Comparison of ENCODE assay signal across 18 cellular contexts in genomic region chr4:67754288-67754687, GRCh38. TPM values are rescaled to one million over a fixed set of nuclear protein-coding genes. Genes with fewer than 3 reads are reported as not detected.
DNase-seq lines count a peak whose midpoint lies in the region; TF ChIP-seq lines count a peak whose summit lies in the region.
"Had no signal": no experiment of that assay in that cellular context is flagged by ENCODE, and none has a peak within 500 bp of the region (broad histone marks: within the 10 kb centered on the region; RNA-seq: fewer than 3 reads in every experiment).

GNRHR (minus strand) TSS chr4:67754388; CDS start chr4:67754335, 53 bp downstream.

- no peaks in the 10 kb centered on the region for H3K9me3 Mint-ChIP-seq in neural crest cell
- H3K9me3 Mint-ChIP-seq: CD4-positive, alpha-beta T cell; CD8-positive, alpha-beta memory T cell had no signal

- TF ChIP-seq CTCF in neural crest cell (conservative IDR thresholded peaks at IDR 0.05), result no peak

- no peaks in the 10 kb centered on the region for H3K27me3 Mint-ChIP-seq in neural crest cell (ENCODE audit: low read depth)
- H3K27me3 Mint-ChIP-seq: CD4-positive, alpha-beta T cell; CD8-positive, alpha-beta memory T cell had no signal

- H3K4me3 Mint-ChIP-seq in neural crest cell, result no peak within 1 kb of the TSS
- H3K4me3 Mint-ChIP-seq: CD14-positive monocyte; CD4-positive, alpha-beta T cell; CD8-positive, alpha-beta memory T cell had no signal

- H3K27ac Mint-ChIP-seq in neural crest cell (ENCODE audit: unreplicated experiment), result peak within 1 kb of the TSS; percentile 35
- H3K27ac Mint-ChIP-seq: CD14-positive monocyte; CD4-positive, alpha-beta T cell; CD8-positive, alpha-beta memory T cell had no signal

- H3K36me3 Mint-ChIP-seq in neural crest cell (ENCODE audit: low read depth), result no peaks in the 10 kb centered on the region
- H3K36me3 Mint-ChIP-seq: CD14-positive monocyte had no signal

- DNase-seq in NCI-H82 (lab: John Stamatoyannopoulos, UW) (peak; percentile 56), NCI-H82 treated with DMSO at 0.1 percent for 48 hours (lab: John Stamatoyannopoulos, UW; ENCODE audit: unreplicated experiment) (no peak), NCI-H524 treated with DMSO at 0.1 percent for 48 hours (lab: John Stamatoyannopoulos, UW) (peak; percentile 16), neural crest cell (ENCODE audit: low read depth, low spot score) (no peak), glomerular visceral epithelial cell (ENCODE audit: extremely low spot score) (no peak), NOMO-1 (lab: John Stamatoyannopoulos, UW; ENCODE audit: unreplicated experiment in 2 of 2) (no peak)
- DNase-seq: 8988T; ACHN; AML-193; BE2C; CD4-positive, alpha-beta T cell; CD8-positive, alpha-beta memory T cell; DMS153; DND-41; H7; HCEC 1CT had no signal

- peaks cover 14% of the 10 kb centered on the region for H3K4me1 Mint-ChIP-seq in neural crest cell
- H3K4me1 Mint-ChIP-seq: CD14-positive monocyte; CD8-positive, alpha-beta memory T cell had no signal

RNA-seq across cellular contexts. Expression of gene GNRHR, which starts in this region (rescaled TPM):
- total RNA-seq in neural crest cell, result not detected in 2 replicates
- total RNA-seq: CD4-positive, alpha-beta T cell; CD8-positive, alpha-beta memory T cell; H1; H7 had no signal

Comparison
In these comparisons a context has a peak if more than half of its experiments do, and no peak if none do; other contexts are left out.
1. DNase-seq: peak in NCI-H82 (single experiment) and NCI-H524 treated with DMSO at 0.1 percent for 48 hours (single experiment); none in NCI-H82 treated with DMSO at 0.1 percent for 48 hours (single experiment), neural crest cell (single experiment), glomerular visceral epithelial cell (single experiment) and NOMO-1 (0 of 2).